Comparison of ENCODE assay signal across 12 cellular contexts in the genomic region with DNA sequence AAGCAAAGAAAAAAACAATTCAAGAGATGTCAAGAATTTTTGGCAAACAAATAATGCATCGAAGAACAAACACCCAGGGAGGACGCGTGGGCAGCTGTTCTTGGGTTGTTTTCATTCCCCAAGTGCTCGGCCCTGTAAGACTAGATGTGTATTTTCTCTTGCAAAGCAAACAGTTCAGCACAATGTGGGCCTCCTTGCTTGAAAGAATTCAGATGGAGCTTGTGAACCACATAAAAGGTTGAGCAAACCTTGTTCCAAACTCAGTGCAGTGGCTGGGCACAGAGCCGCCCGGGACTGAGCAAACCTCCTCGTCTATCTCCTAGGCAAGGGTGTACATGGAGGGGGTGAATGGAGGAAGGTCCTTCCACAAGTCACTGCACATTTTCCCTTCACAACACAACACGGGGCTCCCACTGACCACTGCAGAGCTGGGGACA.
DNase-seq lines count a peak whose midpoint lies in the region; ATAC-seq and TF ChIP-seq lines count a peak whose summit lies in the region.
"Had no signal": no experiment of that assay in that cellular context is flagged by ENCODE, and none has a peak within 500 bp of the region (broad histone marks: within the 10 kb centered on the region; RNA-seq: fewer than 3 reads in every experiment).

No MANE protein-coding gene starts in this region.

- H3K27me3 ChIP-seq in neuronal stem cell (ENCODE audit: control insufficient read depth in 3 of 3, insufficient read depth in 3 of 3, low read depth in 1 of 3, low read length in 3 of 3) = no peaks in the 10 kb centered on the region
- no peaks in the 10 kb centered on the region for H3K27me3 ChIP-seq in PC-3 (ENCODE audit: low read length)

- CTCF ChIA-PET in AG04449 (lab: Yijun Ruan, JAX) (no interaction called here), PC-3 (lab: Charles Lee) (no interaction called here)

- DNase-seq in AG04449 (ENCODE audit: low read depth, low spot score) (peak; percentile 12), NCI-H2196 treated with DMSO at 0.1 percent for 48 hours (lab: John Stamatoyannopoulos, UW; ENCODE audit: unreplicated experiment) (peak; percentile 21), fibroblast of the aortic adventitia (ENCODE audit: low read depth) (peak; percentile 46), neuronal stem cell (ENCODE audit: low spot score) (no peak), NCI-H1092 (lab: John Stamatoyannopoulos, UW) (no peak), PC-3 (no peak)
- DNase-seq: activated T-cell treated with anti-CD3 and anti-CD28 coated beads, Interleukin-2, amount 50 U/mL, for 48 hours; GF-D8; NCI-H345 had no signal

- no peak overlapping the region for H3K14ac ChIP-seq in neuronal stem cell (ENCODE audit: low read length)

- no peak overlapping the region for H3K27ac ChIP-seq in neuronal stem cell (replicated peaks; ENCODE audit: low read length)
- H3K27ac ChIP-seq in PC-3 (ENCODE audit: low read length) = no peak overlapping the region
- H3K27ac ChIP-seq: KMS-11 had no signal

- peak overlapping the region; percentile 60 for H2AK5ac ChIP-seq in neuronal stem cell (ENCODE audit: low read depth, low read length)

- no peak overlapping the region for H2BK15ac ChIP-seq in neuronal stem cell (ENCODE audit: low read length)

- peak overlapping the region; percentile 44 for H3K18ac ChIP-seq in neuronal stem cell (ENCODE audit: low read length)

- H3K9me3 ChIP-seq in neuronal stem cell (replicated peaks in 1 of 2; ENCODE audit: control insufficient read depth in 2 of 2, insufficient read depth in 1 of 2, low read depth in 1 of 2, low read length in 2 of 2) = no peaks in the 10 kb centered on the region
- H3K9me3 ChIP-seq in PC-3 (ENCODE audit: low read length) = no peaks in the 10 kb centered on the region

- no peaks in the 10 kb centered on the region for H3F3A ChIP-seq in PC-3 (ENCODE audit: low read length, unreplicated experiment)

- no peak overlapping the region for H3K4ac ChIP-seq in neuronal stem cell (ENCODE audit: low read length)

- H2AFZ ChIP-seq in neuronal stem cell (ENCODE audit: low read length) = peak overlapping the region; percentile 46
- no peak overlapping the region for H2AFZ ChIP-seq in PC-3 (ENCODE audit: low read length)

- H2BK12ac ChIP-seq in neuronal stem cell (ENCODE audit: low read length) = no peak overlapping the region

- ATAC-seq in GM18517 (IDR thresholded peaks at IDR 0.05; ENCODE audit: unreplicated experiment) (no peak), HG03159 (IDR thresholded peaks at IDR 0.05; ENCODE audit: unreplicated experiment) (no peak), PC-3 (no peak)

- no peaks in the 10 kb centered on the region for H3K9me2 ChIP-seq in PC-3 (replicated peaks; ENCODE audit: low read length)

- no peak overlapping the region for H2BK5ac ChIP-seq in neuronal stem cell (ENCODE audit: low read length)

- no TSS peak for BruUV-seq in PC-3 (replicated peaks; lab: Mats Ljungman, UMichigan)

- H3K36me3 ChIP-seq in neuronal stem cell (replicated peaks in 1 of 2; ENCODE audit: control insufficient read depth in 2 of 2, insufficient read depth in 2 of 2, low read length in 2 of 2) = no peaks in the 10 kb centered on the region
- H3K36me3 ChIP-seq in PC-3 (ENCODE audit: low read depth, low read length) = no peaks in the 10 kb centered on the region

- no peaks in the 10 kb centered on the region for H3K79me1 ChIP-seq in neuronal stem cell (ENCODE audit: low read depth, low read length)

- H3K4me2 ChIP-seq in neuronal stem cell (ENCODE audit: insufficient read depth, low read length, poor library complexity, severe bottlenecking) (no peak overlapping the region), PC-3 (ENCODE audit: low read length) (no peak overlapping the region)
- H3K4me2 ChIP-seq: KMS-11 had no signal

- TF ChIP-seq CTCF in AG04449 (IDR thresholded peaks at IDR 0.05; ENCODE audit: insufficient read depth, low read length, missing control alignments) = no peak
- no peak for TF ChIP-seq CTCF in fibroblast of the aortic adventitia (IDR thresholded peaks at IDR 0.05; ENCODE audit: insufficient read depth, low read length)
- TF ChIP-seq CTCF in PC-3 (conservative IDR thresholded peaks at IDR 0.05; ENCODE audit: low read depth, low read length) = no peak

- no peak overlapping the region for H4K91ac ChIP-seq in neuronal stem cell (ENCODE audit: low read depth, low read length, poor library complexity)

- no peaks in the 10 kb centered on the region for H4K20me1 ChIP-seq in PC-3 (ENCODE audit: low read length)

- no peak overlapping the region for H3K23ac ChIP-seq in neuronal stem cell (ENCODE audit: low read depth, low read length, poor library complexity)

- POLR2A ChIA-PET in AG04449 (lab: Yijun Ruan, JAX) = no interaction called here
- POLR2A ChIA-PET in PC-3 (lab: Charles Lee; ENCODE audit: unreplicated experiment) = no interaction called here

- H2BK120ac ChIP-seq in neuronal stem cell (ENCODE audit: low read depth, low read length) = no peak overlapping the region

- WGBS in neuronal stem cell (ENCODE audit: extremely low coverage in 2 of 2, insufficient read length in 2 of 2, insufficient replicate concordance in 1 of 2), 2 donors = no CpG with 5 or more reads among the region's 8 CpGs

- intact Hi-C loops in PC-3 (cut with micrococcal nuclease) = no loop called here

- H4K8ac ChIP-seq in neuronal stem cell (ENCODE audit: low read depth, low read length) = no peak overlapping the region

- H3K4me3 ChIP-seq in AG04449 (ENCODE audit: low read depth, low read length) (no peak overlapping the region), fibroblast of the aortic adventitia (ENCODE audit: low read depth, low read length) (no peak overlapping the region), neuronal stem cell (ENCODE audit: low read length in 2 of 2) (no peak overlapping the region), PC-3 (ENCODE audit: low read length) (no peak overlapping the region)

- H3K79me2 ChIP-seq in PC-3 (ENCODE audit: low read length) = no peaks in the 10 kb centered on the region

- H3K4me1 ChIP-seq in neuronal stem cell (ENCODE audit: control insufficient read depth in 2 of 2, insufficient read depth in 1 of 2, low read depth in 1 of 2, low read length in 2 of 2) = peaks cover 6 to 9% of the 10 kb centered on the region in 2 donors
- H3K4me1 ChIP-seq in PC-3 (ENCODE audit: insufficient read depth, low read length) = 0 out of 2 replicates have a peak, but pooled peaks cover 6% of the 10 kb centered on the region

- H3K9ac ChIP-seq in neuronal stem cell (ENCODE audit: low read depth, low read length, poor library complexity) = no peak overlapping the region
- H3K9ac ChIP-seq in PC-3 (ENCODE audit: low read length) = no peak overlapping the region
- H3K9ac ChIP-seq: KMS-11 had no signal

Comparison
In these comparisons a context has a peak if more than half of its experiments do, and no peak if none do; other contexts are left out.
1. DNase-seq: peak in AG04449 (single experiment), NCI-H2196 treated with DMSO at 0.1 percent for 48 hours (single experiment) and fibroblast of the aortic adventitia (single experiment); none in neuronal stem cell (single experiment), NCI-H1092 (single experiment) and PC-3 (single experiment).